1 cellular context compared by ENCODE assay signal in the genomic region with DNA sequence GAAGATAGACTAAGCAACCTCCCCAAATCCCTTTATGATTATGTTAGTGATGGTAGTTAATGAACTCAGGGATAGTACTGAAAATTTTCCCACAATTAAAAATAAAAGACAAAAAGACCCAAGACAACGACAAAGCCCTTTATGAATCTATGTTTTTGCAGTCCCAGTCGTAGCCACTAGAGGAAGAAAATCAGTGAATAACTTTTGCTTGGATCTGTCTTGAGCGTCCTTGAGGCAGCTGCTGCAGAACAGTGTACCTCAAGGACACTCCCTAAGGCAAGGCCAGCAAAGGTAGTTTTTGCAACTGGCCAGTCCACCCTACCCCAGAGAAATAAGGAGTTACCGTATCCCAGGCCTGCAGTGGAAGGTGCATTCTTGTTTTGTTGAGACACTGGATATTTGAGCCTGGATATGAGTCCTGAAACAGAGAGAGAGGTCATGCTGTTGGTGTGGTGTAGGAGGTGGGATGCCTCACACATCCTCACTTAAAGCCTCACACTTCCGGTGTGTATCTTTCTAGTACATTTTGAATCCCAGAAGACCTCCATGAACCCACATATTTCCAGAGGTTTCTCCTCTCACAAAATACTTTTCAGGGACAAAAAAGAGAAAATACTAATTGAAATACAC.
TF ChIP-seq lines count a peak whose summit lies in the region.

No MANE protein-coding gene starts in this region.

TF ChIP-seq in K562, 482 proteins besides CTCF, POLR2A, EP300 and RAD21:
- TF ChIP-seq ZNF668 (CRISPR knock-in tag; IDR thresholded peaks at IDR 0.05), result no peak
- TF ChIP-seq CTBP1 (IDR thresholded peaks at IDR 0.05; ENCODE audit: borderline replicate concordance), result no peak
- TF ChIP-seq CBX5 (IDR thresholded peaks at IDR 0.05; ENCODE audit: borderline replicate concordance, low read depth), result no peak
- TF ChIP-seq MITF (IDR thresholded peaks at IDR 0.05), result no peak
- no peak for TF ChIP-seq ZNF318 (IDR thresholded peaks at IDR 0.05; ENCODE audit: borderline replicate concordance in 1 of 2, low read depth in 1 of 2)
- no peak for TF ChIP-seq ZNF398 (CRISPR knock-in tag; IDR thresholded peaks at IDR 0.05)
- no peak for TF ChIP-seq SMAD3 (CRISPR knock-in tag; conservative IDR thresholded peaks at IDR 0.05)
- no peak for TF ChIP-seq ZNF431 (CRISPR knock-in tag; IDR thresholded peaks at IDR 0.05)
